16 cellular contexts compared by ENCODE assay signal in genomic region chr21:42247716-42248115, GRCh38. TPM values are rescaled to one million over a fixed set of nuclear protein-coding genes. Genes with fewer than 3 reads are reported as not detected.
DNase-seq lines count a peak whose midpoint lies in the region; ATAC-seq and TF ChIP-seq lines count a peak whose summit lies in the region.
"Had no signal": no experiment of that assay in that cellular context is flagged by ENCODE, and none has a peak within 500 bp of the region (broad histone marks: within the 10 kb centered on the region; RNA-seq: fewer than 3 reads in every experiment).

No MANE protein-coding gene starts in this region.

- TF ChIP-seq CTCF in CD4-positive, alpha-beta T cell (IDR thresholded peaks at IDR 0.05) = no peak
- TF ChIP-seq CTCF in tibial artery (IDR thresholded peaks at IDR 0.05) = no peak

- intact Hi-C loops in CD4-positive, alpha-beta T cell (cut with DNase I, micrococcal nuclease) = no loop called here
- intact Hi-C loops in tibial artery (cut with DNase I; ENCODE audit: low total_unique reads) = no loop called here

- H3K36me3 Mint-ChIP-seq in CD4-positive, alpha-beta T cell (ENCODE audit: low read depth) = peaks cover 29% of the 10 kb centered on the region
- H3K36me3 Mint-ChIP-seq in effector memory CD8-positive, alpha-beta T cell (ENCODE audit: insufficient read depth) = peaks cover 33% of the 10 kb centered on the region
- no peaks in the 10 kb centered on the region for H3K36me3 Mint-ChIP-seq in stimulated activated memory B cell treated with anti-CD40 and anti-IgM and Interleukin-4, amounts not matched to agents 10 μg/mL and 1 μg/mL and 100 μg/mL, for 72 hours

- DNase-seq in CD4-positive, alpha-beta T cell = no peak
- DNase-seq in NCI-H82 treated with DMSO at 0.1 percent for 48 hours (lab: John Stamatoyannopoulos, UW; ENCODE audit: unreplicated experiment) (peak; percentile 7), NOMO-1 (lab: John Stamatoyannopoulos, UW; ENCODE audit: unreplicated experiment in 2 of 2) (no peak), tibial artery (no peak)
- DNase-seq in effector memory CD8-positive, alpha-beta T cell = no peak
- DNase-seq: Caco-2, H9, NCI-H1417, NCI-H1930, NCI-H226, Peyer's patch had no signal

- no peak overlapping the region for H3K4me3 ChIP-seq in tibial artery
- H3K4me3 ChIP-seq: Peyer's patch had no signal

- ATAC-seq in CD4-positive, alpha-beta T cell (ENCODE audit: poor library complexity) = no peak
- no peak for ATAC-seq in effector memory CD8-positive, alpha-beta T cell (replicated peaks)
- no peak for ATAC-seq in stimulated activated memory B cell treated with anti-CD40 and anti-IgM and Interleukin-4, amounts not matched to agents 10 μg/mL and 1 μg/mL and 100 μg/mL, for 72 hours
- no peak for ATAC-seq in HG03280 (IDR thresholded peaks at IDR 0.05; ENCODE audit: unreplicated experiment)
- ATAC-seq: HepG2 had no signal

- H3K27ac ChIP-seq in CD4-positive, alpha-beta T cell (ENCODE audit: low read depth, low read length) = no peak overlapping the region
- H3K27ac ChIP-seq in tibial artery = no peak overlapping the region
- H3K27ac ChIP-seq: C4-2B, KMS-11, Peyer's patch had no signal

- no peaks in the 10 kb centered on the region for H3K9me3 Mint-ChIP-seq in CD4-positive, alpha-beta T cell
- H3K9me3 Mint-ChIP-seq in effector memory CD8-positive, alpha-beta T cell = no peaks in the 10 kb centered on the region
- no peaks in the 10 kb centered on the region for H3K9me3 Mint-ChIP-seq in stimulated activated memory B cell treated with anti-CD40 and anti-IgM and Interleukin-4, amounts not matched to agents 10 μg/mL and 1 μg/mL and 100 μg/mL, for 72 hours
- H3K9me3 Mint-ChIP-seq: H9 had no signal

- H3K4me1 Mint-ChIP-seq in CD4-positive, alpha-beta T cell (ENCODE audit: low read depth) = peaks cover 47% of the 10 kb centered on the region
- peaks cover 16 to 22% of the 10 kb centered on the region in 2 donors for H3K4me1 Mint-ChIP-seq in effector memory CD8-positive, alpha-beta T cell (ENCODE audit: low read depth in 2 of 2)
- peaks cover 57% of the 10 kb centered on the region for H3K4me1 Mint-ChIP-seq in stimulated activated memory B cell treated with anti-CD40 and anti-IgM and Interleukin-4, amounts not matched to agents 10 μg/mL and 1 μg/mL and 100 μg/mL, for 72 hours

- no peaks in the 10 kb centered on the region for H3K27me3 ChIP-seq in CD4-positive, alpha-beta T cell (ENCODE audit: control insufficient read depth, insufficient read depth, low read length)
- H3K27me3 ChIP-seq in tibial artery = peaks cover 0 to 25% of the 10 kb centered on the region in 2 donors
- H3K27me3 ChIP-seq: Peyer's patch had no signal

- H3K9me3 ChIP-seq in CD4-positive, alpha-beta T cell (ENCODE audit: control insufficient read depth, low read length) = no peaks in the 10 kb centered on the region
- no peaks in the 10 kb centered on the region for H3K9me3 ChIP-seq in tibial artery
- H3K9me3 ChIP-seq: Caco-2, Peyer's patch had no signal

- peaks cover 0 to 5% (median 0%) of the 10 kb centered on the region in 4 donors for H3K4me1 ChIP-seq in tibial artery
- H3K4me1 ChIP-seq: Caco-2 had no signal

- H3K27ac Mint-ChIP-seq in CD4-positive, alpha-beta T cell = peak overlapping the region; percentile 4
- peak overlapping the region; percentile 9 to 39 for H3K27ac Mint-ChIP-seq in effector memory CD8-positive, alpha-beta T cell
- peak overlapping the region; percentile 46 for H3K27ac Mint-ChIP-seq in stimulated activated memory B cell treated with anti-CD40 and anti-IgM and Interleukin-4, amounts not matched to agents 10 μg/mL and 1 μg/mL and 100 μg/mL, for 72 hours
- H3K27ac Mint-ChIP-seq: H9 had no signal

- CTCF ChIA-PET in CD4-positive, alpha-beta T cell (lab: Charles Lee) = no interaction called here

- no peaks in the 10 kb centered on the region for H3K36me3 ChIP-seq in tibial artery
- H3K36me3 ChIP-seq: Peyer's patch had no signal

- no peak overlapping the region for H3K4me3 Mint-ChIP-seq in CD4-positive, alpha-beta T cell
- no peak overlapping the region for H3K4me3 Mint-ChIP-seq in effector memory CD8-positive, alpha-beta T cell
- no peak overlapping the region for H3K4me3 Mint-ChIP-seq in stimulated activated memory B cell treated with anti-CD40 and anti-IgM and Interleukin-4, amounts not matched to agents 10 μg/mL and 1 μg/mL and 100 μg/mL, for 72 hours
- H3K4me3 Mint-ChIP-seq: H9 had no signal

- POLR2A ChIA-PET in CD4-positive, alpha-beta T cell (lab: Charles Lee) = no interaction called here

- no peaks in the 10 kb centered on the region for H3K27me3 Mint-ChIP-seq in CD4-positive, alpha-beta T cell
- H3K27me3 Mint-ChIP-seq in effector memory CD8-positive, alpha-beta T cell = no peaks in the 10 kb centered on the region
- no peaks in the 10 kb centered on the region for H3K27me3 Mint-ChIP-seq in stimulated activated memory B cell treated with anti-CD40 and anti-IgM and Interleukin-4, amounts not matched to agents 10 μg/mL and 1 μg/mL and 100 μg/mL, for 72 hours

RNA-seq across cellular contexts. Expression of gene ABCG1, which starts 28.8 kb away (rescaled TPM):
- total RNA-seq in CD4-positive, alpha-beta T cell = 100 to 1,000 TPM; 109 to 116 TPM
- total RNA-seq: Caco-2, HepG2 had no signal
